2 cellular contexts compared by ENCODE assay signal in the genomic region with DNA sequence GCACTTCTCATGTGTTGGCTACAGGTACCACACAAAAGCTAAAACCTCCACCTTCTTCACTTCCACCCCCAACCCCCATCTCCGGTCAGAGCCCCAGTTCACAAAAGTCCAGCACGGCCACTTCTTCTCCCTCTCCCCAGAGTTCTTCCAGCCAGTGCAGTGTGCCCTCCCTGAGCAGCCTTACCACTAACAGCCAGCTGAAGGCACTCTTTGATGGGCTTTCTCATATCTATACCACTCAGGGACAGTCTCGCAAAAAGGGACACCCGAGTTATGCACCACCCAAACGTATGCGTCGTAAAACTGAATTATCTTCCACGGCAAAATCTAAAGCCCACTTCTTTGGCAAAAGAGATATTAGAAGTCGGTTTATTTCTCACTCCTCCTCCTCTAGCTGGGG.
TF ChIP-seq lines count a peak whose summit lies in the region.

No MANE protein-coding gene starts in this region.

TF ChIP-seq in HepG2, 621 proteins besides CTCF, POLR2A, EP300 and RAD21 (continued from another document):
- TF ChIP-seq, protein P1, sequence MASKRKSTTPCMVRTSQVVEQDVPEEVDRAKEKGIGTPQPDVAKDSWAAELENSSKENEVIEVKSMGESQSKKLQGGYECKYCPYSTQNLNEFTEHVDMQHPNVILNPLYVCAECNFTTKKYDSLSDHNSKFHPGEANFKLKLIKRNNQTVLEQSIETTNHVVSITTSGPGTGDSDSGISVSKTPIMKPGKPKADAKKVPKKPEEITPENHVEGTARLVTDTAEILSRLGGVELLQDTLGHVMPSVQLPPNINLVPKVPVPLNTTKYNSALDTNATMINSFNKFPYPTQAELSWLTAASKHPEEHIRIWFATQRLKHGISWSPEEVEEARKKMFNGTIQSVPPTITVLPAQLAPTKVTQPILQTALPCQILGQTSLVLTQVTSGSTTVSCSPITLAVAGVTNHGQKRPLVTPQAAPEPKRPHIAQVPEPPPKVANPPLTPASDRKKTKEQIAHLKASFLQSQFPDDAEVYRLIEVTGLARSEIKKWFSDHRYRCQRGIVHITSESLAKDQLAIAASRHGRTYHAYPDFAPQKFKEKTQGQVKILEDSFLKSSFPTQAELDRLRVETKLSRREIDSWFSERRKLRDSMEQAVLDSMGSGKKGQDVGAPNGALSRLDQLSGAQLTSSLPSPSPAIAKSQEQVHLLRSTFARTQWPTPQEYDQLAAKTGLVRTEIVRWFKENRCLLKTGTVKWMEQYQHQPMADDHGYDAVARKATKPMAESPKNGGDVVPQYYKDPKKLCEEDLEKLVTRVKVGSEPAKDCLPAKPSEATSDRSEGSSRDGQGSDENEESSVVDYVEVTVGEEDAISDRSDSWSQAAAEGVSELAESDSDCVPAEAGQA (IDR thresholded peaks at IDR 0.05; ENCODE audit: low read depth): no peak
- TF ChIP-seq, protein P1 (CRISPR knock-in tag; IDR thresholded peaks at IDR 0.05; ENCODE audit: borderline replicate concordance): no peak
- no peak for TF ChIP-seq KAT8 (CRISPR knock-in tag; IDR thresholded peaks at IDR 0.05)
- TF ChIP-seq TBL1XR1 (IDR thresholded peaks at IDR 0.05; ENCODE audit: borderline replicate concordance, low read length, partially characterized antibody): no peak
- no peak for TF ChIP-seq RORA (CRISPR knock-in tag; IDR thresholded peaks at IDR 0.05)
- no peak for TF ChIP-seq PCBP2 (optimal IDR thresholded peaks at IDR 0.05; ENCODE audit: low read depth, low read length, poor library complexity, severe bottlenecking)
- no peak for TF ChIP-seq ZNF331 (CRISPR knock-in tag; IDR thresholded peaks at IDR 0.05)
- TF ChIP-seq ZSCAN22 (CRISPR knock-in tag; IDR thresholded peaks at IDR 0.05): no peak
- TF ChIP-seq ATF7-NPFF (CRISPR knock-in tag; IDR thresholded peaks at IDR 0.05; ENCODE audit: low read depth): no peak
- no peak for TF ChIP-seq KLF13 (CRISPR knock-in tag; IDR thresholded peaks at IDR 0.05)
- no peak for TF ChIP-seq GZF1 (CRISPR knock-in tag; IDR thresholded peaks at IDR 0.05)
- TF ChIP-seq SALL2 (CRISPR knock-in tag; IDR thresholded peaks at IDR 0.05): no peak
- no peak for TF ChIP-seq NR3C1 (CRISPR knock-in tag; IDR thresholded peaks at IDR 0.05)
- no peak for TF ChIP-seq SRSF9 (IDR thresholded peaks at IDR 0.05; ENCODE audit: borderline replicate concordance, insufficient read depth, low read depth, low read length, poor library complexity, severe bottlenecking)
- TF ChIP-seq, protein P2, sequence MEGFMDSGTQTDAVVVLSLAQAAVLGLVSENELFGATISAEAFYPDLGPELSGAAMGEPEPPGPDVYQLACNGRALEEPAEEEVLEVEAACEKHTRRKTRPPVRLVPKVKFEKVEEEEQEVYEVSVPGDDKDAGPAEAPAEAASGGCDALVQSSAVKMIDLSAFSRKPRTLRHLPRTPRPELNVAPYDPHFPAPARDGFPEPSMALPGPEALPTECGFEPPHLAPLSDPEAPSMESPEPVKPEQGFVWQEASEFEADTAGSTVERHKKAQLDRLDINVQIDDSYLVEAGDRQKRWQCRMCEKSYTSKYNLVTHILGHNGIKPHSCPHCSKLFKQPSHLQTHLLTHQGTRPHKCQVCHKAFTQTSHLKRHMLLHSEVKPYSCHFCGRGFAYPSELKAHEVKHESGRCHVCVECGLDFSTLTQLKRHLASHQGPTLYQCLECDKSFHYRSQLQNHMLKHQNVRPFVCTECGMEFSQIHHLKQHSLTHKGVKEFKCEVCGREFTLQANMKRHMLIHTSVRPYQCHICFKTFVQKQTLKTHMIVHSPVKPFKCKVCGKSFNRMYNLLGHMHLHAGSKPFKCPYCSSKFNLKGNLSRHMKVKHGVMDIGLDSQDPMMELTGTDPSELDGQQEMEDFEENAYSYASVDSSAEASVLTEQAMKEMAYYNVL (CRISPR knock-in tag; IDR thresholded peaks at IDR 0.05; ENCODE audit: borderline replicate concordance): no peak
- no peak for TF ChIP-seq ZSCAN12 (CRISPR knock-in tag; IDR thresholded peaks at IDR 0.05)
- no peak for TF ChIP-seq PHF8 (CRISPR knock-in tag; IDR thresholded peaks at IDR 0.05)
- no peak for TF ChIP-seq ZNF276 (CRISPR knock-in tag; IDR thresholded peaks at IDR 0.05; ENCODE audit: low read depth)

TF ChIP-seq in GM12891, 5 proteins besides CTCF, POLR2A, EP300 and RAD21:
- no peak for TF ChIP-seq POLR2AphosphoS5 (IDR thresholded peaks at IDR 0.05; ENCODE audit: low read depth, low read length)
- no peak for TF ChIP-seq SPI1 (IDR thresholded peaks at IDR 0.05; ENCODE audit: low read depth, low read length)
- TF ChIP-seq PAX5 (IDR thresholded peaks at IDR 0.05; ENCODE audit: insufficient read depth, low read length, severe bottlenecking): no peak
- no peak for TF ChIP-seq TAF1 (IDR thresholded peaks at IDR 0.05; ENCODE audit: low read depth, low read length)
- TF ChIP-seq POU2F2 (IDR thresholded peaks at IDR 0.05; ENCODE audit: low read depth, low read length): no peak
